Comparison of ENCODE assay signal across 1 cellular context in genomic region chr14:36767603-36768281, GRCh38.
TF ChIP-seq lines count a peak whose summit lies in the region.

No MANE protein-coding gene starts in this region.

TF ChIP-seq in HEK293, 187 proteins besides CTCF, POLR2A, EP300 and RAD21 (continued from another document and continues in another):
- TF ChIP-seq ZNF704 (tag by site-specific recombination; IDR thresholded peaks at IDR 0.05) (no peak), ZNF169 (tag by site-specific recombination; IDR thresholded peaks at IDR 0.05) (no peak), MYNN (tag by site-specific recombination; IDR thresholded peaks at IDR 0.05; ENCODE audit: borderline replicate concordance) (no peak), ZNF521 (tag by site-specific recombination; IDR thresholded peaks at IDR 0.05) (no peak), ZNF280D (tag by site-specific recombination; IDR thresholded peaks at IDR 0.05) (no peak), ZBTB49 (tag by site-specific recombination; IDR thresholded peaks at IDR 0.05; ENCODE audit: low read depth) (no peak), ZNF501 (tag by site-specific recombination; IDR thresholded peaks at IDR 0.05) (no peak), ZNF747 (tag by site-specific recombination; IDR thresholded peaks at IDR 0.05) (no peak), ZBTB17 (tag by site-specific recombination; IDR thresholded peaks at IDR 0.05) (peak; percentile 92), ZNF645 (tag by site-specific recombination; IDR thresholded peaks at IDR 0.05) (no peak), ZNF426 (tag by site-specific recombination; IDR thresholded peaks at IDR 0.05) (no peak), ZBTB26 (tag by site-specific recombination; optimal IDR thresholded peaks at IDR 0.05) (no peak), ZFP41 (tag by site-specific recombination; IDR thresholded peaks at IDR 0.05; ENCODE audit: borderline replicate concordance) (no peak), ZNF664 (tag by site-specific recombination; IDR thresholded peaks at IDR 0.05) (no peak), ZEB2 (tag by site-specific recombination; IDR thresholded peaks at IDR 0.05) (peak; percentile 86), ZNF341 (tag by site-specific recombination; IDR thresholded peaks at IDR 0.05; ENCODE audit: low read depth) (no peak), REPIN1 (tag by site-specific recombination; IDR thresholded peaks at IDR 0.05; ENCODE audit: low read depth) (no peak), ZNF660 (tag by site-specific recombination; IDR thresholded peaks at IDR 0.05) (0 out of 2 replicates have a peak, but pooled peaks have one; percentile 2), SALL2 (tag by site-specific recombination; IDR thresholded peaks at IDR 0.05; ENCODE audit: borderline replicate concordance) (no peak), ZNF449 (tag by site-specific recombination; IDR thresholded peaks at IDR 0.05) (peak; percentile 25; the same call in 1 of the 2 replicates), ZNF488 (tag by site-specific recombination; IDR thresholded peaks at IDR 0.05) (no peak), ZBTB7A (tag by site-specific recombination; IDR thresholded peaks at IDR 0.05; ENCODE audit: low read depth) (no peak), ZNF311 (tag by site-specific recombination; IDR thresholded peaks at IDR 0.05; ENCODE audit: borderline replicate concordance) (no peak), ZSCAN5A (tag by site-specific recombination; IDR thresholded peaks at IDR 0.05) (no peak), ZNF362 (tag by site-specific recombination; IDR thresholded peaks at IDR 0.05) (no peak), ZNF324 (tag by site-specific recombination; IDR thresholded peaks at IDR 0.05) (no peak; the same call in 1 of the 2 replicates), ZBTB6 (tag by site-specific recombination; IDR thresholded peaks at IDR 0.05) (no peak), GFI1B (tag by site-specific recombination; IDR thresholded peaks at IDR 0.05) (peak; percentile 87), ZNF626 (tag by site-specific recombination; IDR thresholded peaks at IDR 0.05) (no peak), ZNF777 (tag by site-specific recombination; IDR thresholded peaks at IDR 0.05; ENCODE audit: borderline replicate concordance) (no peak), ZBTB21 (tag by site-specific recombination; IDR thresholded peaks at IDR 0.05) (peak; percentile 62; the same call in 1 of the 2 replicates), RBAK (tag by site-specific recombination; IDR thresholded peaks at IDR 0.05) (no peak), ZNF701 (tag by site-specific recombination; IDR thresholded peaks at IDR 0.05) (no peak), ZNF518A (tag by site-specific recombination; conservative IDR thresholded peaks at IDR 0.05; ENCODE audit: low read depth) (peak; percentile 50)
